11 cellular contexts compared by ENCODE assay signal in the genomic region with DNA sequence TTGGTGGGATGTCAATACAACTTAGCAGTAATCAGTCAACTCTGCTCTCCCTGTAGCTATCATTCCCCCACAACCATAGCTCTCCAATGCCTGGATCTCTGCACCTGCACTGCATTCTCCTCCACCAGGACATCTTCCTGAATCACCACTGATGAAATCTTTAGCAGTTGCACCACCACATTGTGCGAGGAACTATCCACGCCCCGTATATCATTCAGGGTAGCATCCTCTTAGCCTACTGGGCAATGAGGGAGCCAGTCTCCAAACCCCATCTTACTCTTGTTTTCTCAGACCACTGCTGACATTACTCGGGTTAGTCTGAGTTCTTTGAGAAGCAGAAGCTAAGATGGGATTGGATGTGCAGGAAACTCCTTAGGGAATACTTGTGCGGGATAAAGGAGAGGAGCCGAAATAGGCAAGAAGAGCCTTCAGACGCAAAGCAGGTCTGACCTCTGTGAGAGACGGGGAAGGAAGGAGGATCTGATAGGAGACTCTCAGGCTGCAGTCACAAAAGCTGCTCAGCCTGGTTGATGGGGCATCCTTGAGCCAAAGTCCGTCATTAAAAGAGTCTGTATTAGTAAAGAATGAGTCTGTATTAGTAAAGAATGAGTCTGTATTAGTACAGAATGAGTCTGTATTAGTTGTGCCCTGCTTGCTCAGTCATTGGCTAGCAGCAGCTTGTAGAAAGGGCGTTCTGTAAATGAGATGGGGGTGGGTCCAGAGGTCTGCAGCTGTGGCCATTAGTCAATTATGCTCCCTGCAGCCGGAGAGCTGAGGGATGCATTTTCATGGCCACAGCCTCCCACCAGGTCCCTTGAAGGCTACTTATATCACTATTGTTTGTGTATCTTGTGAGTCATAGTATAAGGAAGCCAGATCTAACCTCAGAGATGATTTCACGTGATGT. TPM values are rescaled to one million over a fixed set of nuclear protein-coding genes. Genes with fewer than 3 reads are reported as not detected.
DNase-seq lines count a peak whose midpoint lies in the region; ATAC-seq and TF ChIP-seq lines count a peak whose summit lies in the region.
"Had no signal": no experiment of that assay in that cellular context is flagged by ENCODE, and none has a peak within 500 bp of the region (broad histone marks: within the 10 kb centered on the region; RNA-seq: fewer than 3 reads in every experiment).

No MANE protein-coding gene starts in this region.

- H3K36me3 ChIP-seq in fibroblast of lung (ENCODE audit: control insufficient read depth, insufficient read depth, low read length) (no peaks in the 10 kb centered on the region), smooth muscle cell (ENCODE audit: low read depth) (no peaks in the 10 kb centered on the region)

- H3K4me2 ChIP-seq in fibroblast of lung (ENCODE audit: extremely low read depth, insufficient read depth, low read length) (peak overlapping the region; percentile 76), smooth muscle cell (peak overlapping the region; percentile 45)

- H3K9me3 Mint-ChIP-seq in activated naive CD4-positive, alpha-beta T cell treated with anti-CD3 and anti-CD28 coated beads, Interleukin-2, amount 50 U/mL, for 72 hours, result no peaks in the 10 kb centered on the region
- H3K9me3 Mint-ChIP-seq: activated B cell treated with CpG ODN at 0.5 μM for 24 hours had no signal

- H3K4me3 ChIP-seq in fibroblast of lung (replicated peaks in 1 of 4; ENCODE audit: control extremely low read depth in 1 of 4, insufficient read depth in 1 of 4, low read depth in 3 of 4, low read length in 4 of 4) (peak overlapping the region in 1 of 4 experiments; percentile 15), smooth muscle cell (no peak overlapping the region)

- H4K20me1 ChIP-seq in fibroblast of lung (ENCODE audit: control insufficient read depth, extremely low read depth, insufficient read depth, low read length), result no peaks in the 10 kb centered on the region
- no peaks in the 10 kb centered on the region for H4K20me1 ChIP-seq in smooth muscle cell (ENCODE audit: low read depth)

- WGBS in smooth muscle cell (ENCODE audit: low lambda C conversion rate), result 52% methylated on average over 12 of the region's 12 CpGs

- peak; percentile 28 to 41 for ATAC-seq in activated naive CD4-positive, alpha-beta T cell treated with anti-CD3 and anti-CD28 coated beads, Interleukin-2, amount 50 U/mL, for 72 hours
- no peak for ATAC-seq in GM21390 (IDR thresholded peaks at IDR 0.05; ENCODE audit: unreplicated experiment)
- no peak for ATAC-seq in GM18861 (IDR thresholded peaks at IDR 0.05; ENCODE audit: unreplicated experiment)

- H3K9ac ChIP-seq in fibroblast of lung (ENCODE audit: insufficient read depth, low read length), result no peak overlapping the region
- no peak overlapping the region for H3K9ac ChIP-seq in smooth muscle cell (ENCODE audit: low read depth)

- H3K27ac ChIP-seq in fibroblast of lung (ENCODE audit: insufficient read depth, low read length), result peak overlapping the region; percentile 66
- H3K27ac ChIP-seq in smooth muscle cell (ENCODE audit: low read depth), result no peak overlapping the region

- no peak overlapping the region for H3K27ac Mint-ChIP-seq in activated naive CD4-positive, alpha-beta T cell treated with anti-CD3 and anti-CD28 coated beads, Interleukin-2, amount 50 U/mL, for 72 hours
- H3K27ac Mint-ChIP-seq: activated B cell treated with CpG ODN at 0.5 μM for 24 hours had no signal

- H3K79me2 ChIP-seq in fibroblast of lung (ENCODE audit: control insufficient read depth, insufficient read depth, low read length), result no peaks in the 10 kb centered on the region
- no peaks in the 10 kb centered on the region for H3K79me2 ChIP-seq in smooth muscle cell (ENCODE audit: low read depth)

- H3K36me3 Mint-ChIP-seq in activated naive CD4-positive, alpha-beta T cell treated with anti-CD3 and anti-CD28 coated beads, Interleukin-2, amount 50 U/mL, for 72 hours, result no peaks in the 10 kb centered on the region

- DNase-seq in activated naive CD4-positive, alpha-beta T cell treated with anti-CD3 and anti-CD28 coated beads, Interleukin-2, amount 50 U/mL, for 72 hours (ENCODE audit: low spot score in 2 of 2), result no peak
- no peak for DNase-seq in activated naive CD4-positive, alpha-beta T cell treated with Interleukin-2 at 50 U/mL for 16 hours
- peak; percentile 96 to 100 for DNase-seq in fibroblast of lung (ENCODE audit: low read depth in 2 of 2)
- no peak for DNase-seq in smooth muscle cell (lab: John Stamatoyannopoulos, UW; ENCODE audit: unreplicated experiment)
- DNase-seq in activated naive CD4-positive, alpha-beta T cell (lab: John Stamatoyannopoulos, UW), result no peak
- DNase-seq: activated B cell treated with CpG ODN at 0.5 μM for 24 hours, Kasumi-1, midbrain had no signal

- peaks cover 15% of the 10 kb centered on the region for H3K4me1 ChIP-seq in fibroblast of lung (ENCODE audit: control insufficient read depth, extremely low read depth, insufficient read depth, low read length)
- peaks cover 3% of the 10 kb centered on the region for H3K4me1 ChIP-seq in smooth muscle cell (ENCODE audit: low read depth)

- no peaks in the 10 kb centered on the region for H3K9me3 ChIP-seq in fibroblast of lung (ENCODE audit: control insufficient read depth, insufficient read depth, low read depth, low read length)
- no peaks in the 10 kb centered on the region for H3K9me3 ChIP-seq in smooth muscle cell (replicated peaks; ENCODE audit: low read depth)

- no peaks in the 10 kb centered on the region for H3F3A ChIP-seq in smooth muscle cell (ENCODE audit: low read depth)

- no peaks in the 10 kb centered on the region for H3K27me3 ChIP-seq in fibroblast of lung (ENCODE audit: control insufficient read depth, insufficient read depth, low read length)
- H3K27me3 ChIP-seq in smooth muscle cell (ENCODE audit: low read depth), result no peaks in the 10 kb centered on the region

- H2AFZ ChIP-seq in fibroblast of lung (ENCODE audit: low read length), result no peak overlapping the region
- peak overlapping the region; percentile 1 for H2AFZ ChIP-seq in smooth muscle cell (ENCODE audit: low read depth)

- TF ChIP-seq CTCF in fibroblast of lung (conservative IDR thresholded peaks at IDR 0.05 in 1 of 2, IDR thresholded peaks at IDR 0.05 in 1 of 2; ENCODE audit: low read depth in 1 of 2, low read length in 2 of 2) (no peak), smooth muscle cell (IDR thresholded peaks at IDR 0.05; ENCODE audit: borderline replicate concordance, insufficient read depth, poor library complexity, severe bottlenecking) (no peak)

TF ChIP-seq in PFSK-1, 5 proteins besides CTCF, POLR2A, EP300 and RAD21:
- TF ChIP-seq FOXP2 (optimal IDR thresholded peaks at IDR 0.05; ENCODE audit: borderline replicate concordance, extremely low read depth, extremely low read length, insufficient read depth) (no peak), REST (IDR thresholded peaks at IDR 0.05; ENCODE audit: insufficient read depth in 1 of 2, low read depth in 2 of 2, low read length in 2 of 2) (0 out of 4 replicates have a peak, but pooled peaks of 1 of the 2 experiments have one; percentile 4), POLR2AphosphoS5 (IDR thresholded peaks at IDR 0.05; ENCODE audit: low read depth, low read length) (no peak), SIN3A (IDR thresholded peaks at IDR 0.05; ENCODE audit: borderline replicate concordance, insufficient read depth, low read length) (peak; percentile 43; the same call in 1 of the 2 replicates), TAF1 (IDR thresholded peaks at IDR 0.05; ENCODE audit: borderline replicate concordance, insufficient read depth, low read length) (peak; percentile 44; the same call in 1 of the 2 replicates)

RNA-seq across cellular contexts. Expression of gene RASSF3, which starts 49.6 kb away (rescaled TPM):
- 10 to 100 TPM; 23.4 to 36.0 TPM for total RNA-seq in activated naive CD4-positive, alpha-beta T cell treated with anti-CD3 and anti-CD28 coated beads, Interleukin-2, amount 50 U/mL, for 72 hours
- 12.2 TPM for polyA plus RNA-seq in PFSK-1 (2012; ENCODE audit: insufficient read length, low read depth)
- total RNA-seq in fibroblast of lung (37.7 and 40.3 TPM in 2 replicates), smooth muscle cell (5.0 and 5.6 TPM in 2 replicates)
- polyA plus RNA-seq in fibroblast of lung (36.3 and 45.9 TPM in 2 replicates), smooth muscle cell (1.2 and 1.4 TPM in 2 replicates)
- polyA plus RNA-seq in fibroblast of lung (2012), result 24.9 and 34.8 TPM in 2 replicates
- polyA minus RNA-seq in fibroblast of lung (ENCODE audit: low replicate concordance), result 51.8 and 95.3 TPM in 2 replicates

Comparison
In these comparisons a context has a peak if more than half of its experiments do, and no peak if none do; other contexts are left out.
1. ATAC-seq: peak in activated naive CD4-positive, alpha-beta T cell treated with anti-CD3 and anti-CD28 coated beads, Interleukin-2, amount 50 U/mL, for 72 hours (2 of 2); none in GM21390 (single experiment) and GM18861 (single experiment).
2. DNase-seq: peak in fibroblast of lung (2 of 2); none in activated naive CD4-positive, alpha-beta T cell treated with anti-CD3 and anti-CD28 coated beads, Interleukin-2, amount 50 U/mL, for 72 hours (0 of 2), activated naive CD4-positive, alpha-beta T cell treated with Interleukin-2 at 50 U/mL for 16 hours (single experiment), smooth muscle cell (single experiment) and activated naive CD4-positive, alpha-beta T cell (0 of 4).